In genomic region chr17:20568604-20569003, GRCh38 we compare ENCODE assay signal across 7 cellular contexts. TPM values are rescaled to one million over a fixed set of nuclear protein-coding genes. Genes with fewer than 3 reads are reported as not detected.
"Had no signal": no experiment of that assay in that cellular context is flagged by ENCODE, and none has a peak within 500 bp of the region (broad histone marks: within the 10 kb centered on the region; RNA-seq: fewer than 3 reads in every experiment).

No MANE protein-coding gene starts in this region.

RNA-seq across cellular contexts. Expression of gene CDRT15L2, which starts 10.9 kb away (rescaled TPM):
- total RNA-seq: HT1080, K562, M059J, Right ventricle myocardium superior, SK-MEL-5 had no signal
- polyA plus RNA-seq: IgD-negative memory B cell, K562, SK-N-SH had no signal
